In genomic region chr17:54744750-54745149, GRCh38 we compare ENCODE assay signal across 30 cellular contexts.
"Had no signal": no experiment of that assay in that cellular context is flagged by ENCODE, and none has a peak within 500 bp of the region (broad histone marks: within the 10 kb centered on the region; RNA-seq: fewer than 3 reads in every experiment).

No MANE protein-coding gene starts in this region.

- H3K4me1 ChIP-seq: heart left ventricle, lower lobe of right lung, neural progenitor cell, psoas muscle, right atrium auricular region, stomach, testis, tibial artery, upper lobe of right lung had no signal

- H3K27me3 Mint-ChIP-seq: naive B cell; stimulated activated naive B cell treated with anti-CD40 and anti-IgM and Interleukin-4, amounts not matched to agents 10 μg/mL and 1 μg/mL and 100 μg/mL, for 72 hours had no signal

- DNase-seq: heart left ventricle; hypothalamus; immature natural killer cell; kidney; left ventricle myocardium superior; lower lobe of right lung; mammary epithelial cell; mesenchymal stem cell; naive B cell; natural killer cell; nephron progenitor cell; occipital lobe; psoas muscle; stimulated activated CD4-positive, alpha-beta T cell treated with anti-CD3 and anti-CD28 coated beads, Interleukin-12 subunit alpha, Interleukin-12 subunit beta, amount 100 ng/mL, for 4 hours; stimulated activated CD4-positive, alpha-beta T cell treated with anti-CD3 and anti-CD28 coated beads, Interleukin-15, amount 100 ng/mL, for 24 hours; stimulated activated CD4-positive, alpha-beta T cell treated with anti-CD3 and anti-CD28 coated beads, Interleukin-2, amount 100 ng/mL, for 24 hours; stimulated activated CD4-positive, alpha-beta T cell treated with anti-CD3 and anti-CD28 coated beads, Interleukin-4, amount 100 ng/mL, for 1 hour; stimulated activated naive B cell treated with anti-CD40 and anti-IgM and Interleukin-4, amounts not matched to agents 10 μg/mL and 1 μg/mL and 100 μg/mL, for 72 hours; stimulated activated naive CD8-positive, alpha-beta T cell treated with anti-CD3 and anti-CD28 coated beads, Interleukin-15, Interleukin-2, amounts not matched to agents 100 U/mL and 50 U/mL, for 24 hours; stomach; testis; tibial artery; trophoblast cell; upper lobe of right lung had no signal

- H3K27me3 ChIP-seq: heart left ventricle, neural progenitor cell, neutrophil, right atrium auricular region, stomach, testis, tibial artery, upper lobe of right lung had no signal

- H3K4me1 Mint-ChIP-seq: immature natural killer cell; naive B cell; natural killer cell; nephron progenitor cell; neural progenitor cell; stimulated activated naive B cell treated with anti-CD40 and anti-IgM and Interleukin-4, amounts not matched to agents 10 μg/mL and 1 μg/mL and 100 μg/mL, for 72 hours had no signal

- H3K4me3 Mint-ChIP-seq: immature natural killer cell; naive B cell; natural killer cell; nephron progenitor cell; neural progenitor cell; stimulated activated naive B cell treated with anti-CD40 and anti-IgM and Interleukin-4, amounts not matched to agents 10 μg/mL and 1 μg/mL and 100 μg/mL, for 72 hours had no signal

- ATAC-seq: heart left ventricle; left ventricle myocardium superior; lower lobe of right lung; natural killer cell; psoas muscle; sciatic nerve; stimulated activated naive B cell treated with anti-CD40 and anti-IgM and Interleukin-4, amounts not matched to agents 10 μg/mL and 1 μg/mL and 100 μg/mL, for 72 hours; stimulated activated naive CD8-positive, alpha-beta T cell treated with anti-CD3 and anti-CD28 coated beads, Interleukin-15, Interleukin-2, amounts not matched to agents 100 U/mL and 50 U/mL, for 24 hours; upper lobe of right lung had no signal

- H3K27ac ChIP-seq: heart left ventricle, lower lobe of right lung, neural progenitor cell, neutrophil, parathyroid adenoma, psoas muscle, right atrium auricular region, skin epidermis, stomach, testis, tibial artery, upper lobe of right lung had no signal

- H3K27ac Mint-ChIP-seq: immature natural killer cell; naive B cell; natural killer cell; nephron progenitor cell; neural progenitor cell; stimulated activated naive B cell treated with anti-CD40 and anti-IgM and Interleukin-4, amounts not matched to agents 10 μg/mL and 1 μg/mL and 100 μg/mL, for 72 hours had no signal

- H3K9ac ChIP-seq: neural progenitor cell, parathyroid adenoma had no signal

- H3K4me3 ChIP-seq: heart left ventricle, lower lobe of right lung, neural progenitor cell, psoas muscle, right atrium auricular region, skin epidermis, stomach, testis, tibial artery, upper lobe of right lung had no signal

- H3K36me3 Mint-ChIP-seq: immature natural killer cell, naive B cell, natural killer cell, neural progenitor cell had no signal

- H3K36me3 ChIP-seq: heart left ventricle, lower lobe of right lung, neural progenitor cell, neutrophil, right atrium auricular region, stomach, tibial artery, upper lobe of right lung had no signal

- H3K9me3 ChIP-seq: neutrophil, testis had no signal
